Comparison of ENCODE assay signal across 8 cellular contexts in genomic region chr3:9986230-9986725, GRCh38. TPM values are rescaled to one million over a fixed set of nuclear protein-coding genes. Genes with fewer than 3 reads are reported as not detected.
DNase-seq lines count a peak whose midpoint lies in the region; ATAC-seq lines count a peak whose summit lies in the region.

No MANE protein-coding gene starts in this region.

- H3K27me3 ChIP-seq in layer of hippocampus (ENCODE audit: control insufficient read depth, insufficient read depth, low read length): no peaks in the 10 kb centered on the region
- H3K27me3 ChIP-seq in thymus (ENCODE audit: control insufficient read depth, insufficient read depth): no peaks in the 10 kb centered on the region

- peaks cover 13% of the 10 kb centered on the region for H3K4me1 ChIP-seq in thymus (ENCODE audit: control insufficient read depth, insufficient read depth, low read length)

- peaks cover 5% of the 10 kb centered on the region for H3K27me3 Mint-ChIP-seq in activated naive CD4-positive, alpha-beta T cell treated with anti-CD3 and anti-CD28 coated beads, Interleukin-2, amount 10 ng/mL, durations not matched to agents 7 days and 5 days

- 2% methylated on average over 17 of the region's 17 CpGs for WGBS in thymus

- peak overlapping the region; percentile 48 for H3K27ac ChIP-seq in angular gyrus (ENCODE audit: low read depth, low read length)
- H3K27ac ChIP-seq in layer of hippocampus (ENCODE audit: low read depth, low read length): peak overlapping the region; percentile 13
- H3K27ac ChIP-seq in thymus (ENCODE audit: low read depth): peak overlapping the region; percentile 79

- peak overlapping the region; percentile 93 for H3K4me3 Mint-ChIP-seq in activated naive CD4-positive, alpha-beta T cell treated with anti-CD3 and anti-CD28 coated beads, Interleukin-2, amount 10 ng/mL, durations not matched to agents 7 days and 5 days

- H3K4me1 Mint-ChIP-seq in activated naive CD4-positive, alpha-beta T cell treated with anti-CD3 and anti-CD28 coated beads, Interleukin-2, amount 10 ng/mL, durations not matched to agents 7 days and 5 days: peaks cover 44% of the 10 kb centered on the region

- H3K36me3 ChIP-seq in thymus (ENCODE audit: control insufficient read depth, insufficient read depth): no peaks in the 10 kb centered on the region

- DNase-seq in activated naive CD4-positive, alpha-beta T cell treated with anti-CD3 and anti-CD28 coated beads, Interleukin-2, amount 10 ng/mL, durations not matched to agents 7 days and 5 days: no peak
- no peak for DNase-seq in activated naive CD4-positive, alpha-beta T cell (lab: John Stamatoyannopoulos, UW)
- no peak for DNase-seq in AML-193 (lab: John Stamatoyannopoulos, UW)
- DNase-seq in NCI-H1092 treated with DMSO at 0.1 percent for 48 hours (lab: John Stamatoyannopoulos, UW): no peak

- H3K9me3 ChIP-seq in thymus (ENCODE audit: control insufficient read depth): no peaks in the 10 kb centered on the region

- H3K9me3 Mint-ChIP-seq in activated naive CD4-positive, alpha-beta T cell treated with anti-CD3 and anti-CD28 coated beads, Interleukin-2, amount 10 ng/mL, durations not matched to agents 7 days and 5 days: no peaks in the 10 kb centered on the region

- peak overlapping the region; percentile 51 for H3K4me3 ChIP-seq in thymus (ENCODE audit: low read length)

- peak overlapping the region; percentile 97 for H3K27ac Mint-ChIP-seq in activated naive CD4-positive, alpha-beta T cell treated with anti-CD3 and anti-CD28 coated beads, Interleukin-2, amount 10 ng/mL, durations not matched to agents 7 days and 5 days

- ATAC-seq in HG03196 (IDR thresholded peaks at IDR 0.05; ENCODE audit: unreplicated experiment): peak; percentile 26

- H3K36me3 Mint-ChIP-seq in activated naive CD4-positive, alpha-beta T cell treated with anti-CD3 and anti-CD28 coated beads, Interleukin-2, amount 10 ng/mL, durations not matched to agents 7 days and 5 days: peaks cover 18% of the 10 kb centered on the region

- CTCF ChIA-PET in activated naive CD4-positive, alpha-beta T cell treated with anti-CD3 and anti-CD28 coated beads, Interleukin-2, amount 10 ng/mL, durations not matched to agents 7 days and 5 days (lab: Charles Lee): interaction anchor here (0.9 kb wide), 1 partner anchor 40 kb away, joined by 3 read pairs; no protein-coding TSS in a partner anchor

RNA-seq across cellular contexts. Expression of gene EMC3, which starts 0.4 kb away (rescaled TPM):
- 35.2 TPM for polyA plus RNA-seq in thymus

RNA-seq across cellular contexts. Expression of gene PRRT3, which starts 34.1 kb away (rescaled TPM):
- 1.6 TPM for polyA plus RNA-seq in thymus

RNA-seq across cellular contexts. Expression of gene FANCD2, which starts 40.0 kb away (rescaled TPM):
- polyA plus RNA-seq in thymus: 6.6 TPM

RNA-seq across cellular contexts. Expression of gene CRELD1, which starts 52.6 kb away (rescaled TPM):
- 36.4 TPM for polyA plus RNA-seq in thymus

Comparison
In these comparisons a context has a peak if more than half of its experiments do, and no peak if none do; other contexts are left out.
1. H3K27ac ChIP-seq: peak in every context shown above with its lines; median percentile 79 in thymus; 48 in angular gyrus; 13 in layer of hippocampus.